Comparison of ENCODE assay signal across 20 cellular contexts in genomic region chr12:108311605-108312004, GRCh38. TPM values are rescaled to one million over a fixed set of nuclear protein-coding genes. Genes with fewer than 3 reads are reported as not detected.
"Had no signal": no experiment of that assay in that cellular context is flagged by ENCODE, and none has a peak within 500 bp of the region (broad histone marks: within the 10 kb centered on the region; RNA-seq: fewer than 3 reads in every experiment).

No MANE protein-coding gene starts in this region.

- H3K36me3 ChIP-seq: gastrocnemius medialis had no signal

- H3K27me3 ChIP-seq: body of pancreas, dorsolateral prefrontal cortex, gastrocnemius medialis, heart left ventricle had no signal

- DNase-seq: activated CD4-positive, alpha-beta T cell treated with anti-CD3 and anti-CD28 coated beads for 4 hours; activated CD8-positive, alpha-beta memory T cell treated with anti-CD3 and anti-CD28 coated beads, Interleukin-2, amount 50 U/mL, for 48 hours; activated gamma-delta T cell; activated T-cell treated with anti-CD3 and anti-CD28 coated beads, Interleukin-2, amount 50 U/mL, for 72 hours; amniotic stem cell; body of pancreas; endodermal cell; erythroblast; gastrocnemius medialis; heart left ventricle; left colon; mammary epithelial cell; naive thymus-derived CD8-positive, alpha-beta T cell; spleen; T-helper 17 cell had no signal

- H3K4me3 ChIP-seq: body of pancreas, dorsolateral prefrontal cortex, gastrocnemius medialis, heart left ventricle, psoas muscle, spleen had no signal

- H3K9me3 Mint-ChIP-seq: activated T-cell treated with anti-CD3 and anti-CD28 coated beads, Interleukin-2, amount 50 U/mL, for 72 hours; endodermal cell; naive thymus-derived CD8-positive, alpha-beta T cell; WTC11 had no signal

- H3K36me3 Mint-ChIP-seq: activated naive CD8-positive, alpha-beta T cell; naive thymus-derived CD8-positive, alpha-beta T cell; WTC11 had no signal

- H3K27ac ChIP-seq: gastrocnemius medialis, psoas muscle had no signal

- H3K4me3 Mint-ChIP-seq: activated naive CD8-positive, alpha-beta T cell; activated T-cell treated with anti-CD3 and anti-CD28 coated beads, Interleukin-2, amount 50 U/mL, for 72 hours; endodermal cell; T-helper 17 cell; WTC11 had no signal

- H3K27ac Mint-ChIP-seq: activated naive CD8-positive, alpha-beta T cell; activated T-cell treated with anti-CD3 and anti-CD28 coated beads, Interleukin-2, amount 50 U/mL, for 72 hours; endodermal cell; T-helper 17 cell; WTC11 had no signal

- H3K9me3 ChIP-seq: body of pancreas, gastrocnemius medialis, heart left ventricle, psoas muscle, spleen had no signal

- FAIRE-seq: TTC549 had no signal

RNA-seq across cellular contexts. Expression of gene CMKLR1, which starts 27.5 kb away (rescaled TPM):
- total RNA-seq: activated T-cell treated with anti-CD3 and anti-CD28 coated beads, Interleukin-2, amount 50 U/mL, for 72 hours; endodermal cell had no signal
- polyA plus RNA-seq: mammary epithelial cell had no signal
